6 cellular contexts compared by ENCODE assay signal in the genomic region with DNA sequence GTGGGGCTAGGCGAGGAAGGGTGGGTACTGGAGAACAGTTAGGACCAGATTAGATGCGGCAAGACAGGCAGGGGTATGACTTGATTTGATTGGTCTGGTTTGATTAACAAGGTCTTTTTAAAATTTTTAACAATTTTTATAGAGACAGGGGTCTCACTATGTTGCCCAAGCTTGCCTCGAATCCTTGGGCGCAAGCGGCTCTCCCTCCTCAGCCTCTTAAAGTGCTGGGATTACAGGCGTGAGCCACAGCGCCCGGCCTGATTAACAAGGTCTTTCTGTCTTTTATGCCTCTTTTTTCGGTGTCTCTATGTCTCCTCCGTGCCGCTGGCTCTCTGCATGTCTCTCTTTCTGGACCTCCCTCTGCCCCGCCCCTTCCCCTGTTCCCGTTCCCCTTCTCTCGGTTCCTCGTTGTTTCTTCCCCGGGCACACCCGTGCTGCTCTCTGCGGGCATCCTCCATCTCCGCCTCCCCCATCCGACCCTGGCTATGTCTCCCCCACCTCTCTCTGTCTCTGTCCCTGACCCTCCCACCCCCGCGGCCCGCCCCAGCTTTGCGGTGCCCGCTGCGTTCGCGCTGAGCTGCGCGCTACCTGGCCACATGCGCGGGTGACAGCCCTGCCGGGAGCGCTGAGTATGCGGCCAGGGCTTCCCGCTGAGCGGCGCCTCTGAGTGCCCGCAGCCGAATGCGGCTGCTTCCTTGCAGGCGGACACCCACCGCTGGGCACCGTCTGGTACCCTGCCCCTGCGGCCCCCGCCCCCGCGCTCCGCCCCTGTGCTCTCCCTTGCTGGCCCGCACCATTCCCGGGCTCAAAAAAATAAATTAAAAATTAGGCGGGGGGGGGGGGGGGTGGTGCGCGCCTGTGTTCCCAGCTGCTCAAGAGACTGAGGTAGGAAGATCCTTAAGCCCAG. TPM values are rescaled to one million over a fixed set of nuclear protein-coding genes. Genes with fewer than 3 reads are reported as not detected.
DNase-seq lines count a peak whose midpoint lies in the region; FAIRE-seq and TF ChIP-seq lines count a peak whose summit lies in the region.

No MANE protein-coding gene starts in this region.

- TF ChIP-seq CTCF in AG10803 (conservative IDR thresholded peaks at IDR 0.05; ENCODE audit: low read length) (no peak), keratinocyte (optimal IDR thresholded peaks at IDR 0.05 in 1 of 3, IDR thresholded peaks at IDR 0.05 in 1 of 3, conservative IDR thresholded peaks at IDR 0.05 in 1 of 3; ENCODE audit: extremely low read depth in 1 of 3, insufficient read depth in 2 of 3, low read length in 3 of 3) (peak in 1 of 3 experiments; percentile 26)

- FAIRE-seq in keratinocyte (lab: Jason Lieb, UNC): no peak

- H3K9me1 ChIP-seq in keratinocyte (ENCODE audit: control insufficient read depth, extremely low read depth, insufficient read depth, low read length): no peaks in the 10 kb centered on the region

- H3K4me3 ChIP-seq in AG10803 (ENCODE audit: low read length): peak overlapping the region; percentile 26
- H3K4me3 ChIP-seq in keratinocyte (ENCODE audit: control insufficient read depth in 2 of 3, extremely low read depth in 1 of 3, insufficient read depth in 2 of 3, low read depth in 1 of 3, low read length in 3 of 3): peak overlapping the region in 1 of 3 experiments; percentile 26

- no peak overlapping the region for H2AFZ ChIP-seq in keratinocyte (ENCODE audit: control insufficient read depth, low read length)

- H3K4me3 Mint-ChIP-seq in activated CD4-positive, alpha-beta memory T cell treated with anti-CD3 and anti-CD28 coated beads, Interleukin-2, amount 10 ng/mL, durations not matched to agents 7 days and 5 days: peak overlapping the region; percentile 48

- H3K27ac ChIP-seq in keratinocyte (ENCODE audit: control insufficient read depth, insufficient read depth, low read length): no peak overlapping the region

- DNase-seq in AG10803 (ENCODE audit: low read depth): no peak
- DNase-seq in LHCN-M2 (ENCODE audit: low read depth): peak; percentile 13
- no peak for DNase-seq in activated CD4-positive, alpha-beta memory T cell treated with anti-CD3 and anti-CD28 coated beads, Interleukin-2, amount 10 ng/mL, durations not matched to agents 7 days and 5 days
- no peak for DNase-seq in keratinocyte (ENCODE audit: low read depth, low spot score)
- DNase-seq in cerebellar nuclear complex (lab: John Stamatoyannopoulos, UW): no peak
- DNase-seq in NCI-H1048 (lab: John Stamatoyannopoulos, UW): no peak

- POLR2A ChIA-PET in activated CD4-positive, alpha-beta memory T cell treated with anti-CD3 and anti-CD28 coated beads, Interleukin-2, amount 10 ng/mL, durations not matched to agents 7 days and 5 days (lab: Charles Lee): no interaction called here

- no peak overlapping the region for H3K27ac Mint-ChIP-seq in activated CD4-positive, alpha-beta memory T cell treated with anti-CD3 and anti-CD28 coated beads, Interleukin-2, amount 10 ng/mL, durations not matched to agents 7 days and 5 days

- H3K36me3 ChIP-seq in keratinocyte (ENCODE audit: control insufficient read depth in 2 of 2, extremely low read depth in 1 of 2, insufficient read depth in 2 of 2, low read length in 2 of 2): no peaks in the 10 kb centered on the region

- H3K9me3 Mint-ChIP-seq in activated CD4-positive, alpha-beta memory T cell treated with anti-CD3 and anti-CD28 coated beads, Interleukin-2, amount 10 ng/mL, durations not matched to agents 7 days and 5 days: no peaks in the 10 kb centered on the region

- H3K27me3 Mint-ChIP-seq in activated CD4-positive, alpha-beta memory T cell treated with anti-CD3 and anti-CD28 coated beads, Interleukin-2, amount 10 ng/mL, durations not matched to agents 7 days and 5 days: peaks cover 36% of the 10 kb centered on the region

- H3K36me3 Mint-ChIP-seq in activated CD4-positive, alpha-beta memory T cell treated with anti-CD3 and anti-CD28 coated beads, Interleukin-2, amount 10 ng/mL, durations not matched to agents 7 days and 5 days (ENCODE audit: low read depth): no peaks in the 10 kb centered on the region

- peaks cover 3% of the 10 kb centered on the region for H3K4me1 Mint-ChIP-seq in activated CD4-positive, alpha-beta memory T cell treated with anti-CD3 and anti-CD28 coated beads, Interleukin-2, amount 10 ng/mL, durations not matched to agents 7 days and 5 days

- H3K79me2 ChIP-seq in keratinocyte (ENCODE audit: control insufficient read depth, insufficient read depth, low read length): no peaks in the 10 kb centered on the region

- H3K9me3 ChIP-seq in keratinocyte (ENCODE audit: control insufficient read depth, low read depth, low read length): no peaks in the 10 kb centered on the region

- no peak overlapping the region for H3K9ac ChIP-seq in keratinocyte (ENCODE audit: control insufficient read depth, extremely low read depth, insufficient read depth, low read length)

- H4K20me1 ChIP-seq in keratinocyte (ENCODE audit: control insufficient read depth, extremely low read depth, insufficient read depth, low read length): no peaks in the 10 kb centered on the region

- H3K27me3 ChIP-seq in keratinocyte (ENCODE audit: control insufficient read depth, extremely low read depth, insufficient read depth, low read length): peaks cover 8% of the 10 kb centered on the region

- peak overlapping the region; percentile 25 for H3K4me2 ChIP-seq in keratinocyte (ENCODE audit: control insufficient read depth, extremely low read depth, insufficient read depth, low read depth, low read length)

- dilution Hi-C loops in keratinocyte (cut with MboI; ENCODE audit: extremely low pct_ligation_motif_present, low sequenced_read_pairs): no loop called here

- CTCF ChIA-PET in activated CD4-positive, alpha-beta memory T cell treated with anti-CD3 and anti-CD28 coated beads, Interleukin-2, amount 10 ng/mL, durations not matched to agents 7 days and 5 days (lab: Charles Lee): no interaction called here

- H3K4me1 ChIP-seq in keratinocyte (ENCODE audit: control insufficient read depth, extremely low read depth, insufficient read depth, low read length): no peaks in the 10 kb centered on the region

RNA-seq across cellular contexts. Expression of gene SDHAF1, which starts 8.1 kb away (rescaled TPM):
- 24.7 and 28.6 TPM in 2 replicates for total RNA-seq in LHCN-M2 (2014; rRNA removed)
- 10.8 TPM for polyA plus RNA-seq in LHCN-M2 (2012)
- total RNA-seq in activated CD4-positive, alpha-beta memory T cell treated with anti-CD3 and anti-CD28 coated beads, Interleukin-2, amount 10 ng/mL, durations not matched to agents 7 days and 5 days: 10 to 100 TPM; 17.3 to 18.3 TPM
- polyA plus RNA-seq in keratinocyte: 7.3 to 11.9 TPM (median 8.0 TPM) in 3 replicates
- 3.0 TPM for polyA plus RNA-seq in keratinocyte (2011; ENCODE audit: low read depth)
- 6.0 and 12.4 TPM in 2 replicates for polyA plus RNA-seq in keratinocyte (2011; cell fraction: cytosol; rRNA removed)
- 8.5 TPM in 2 replicates for polyA plus RNA-seq in keratinocyte (2011; cell fraction: nucleus; rRNA removed)
- 8.5 and 12.8 TPM in 2 replicates for polyA plus RNA-seq in keratinocyte (2012; ENCODE audit: low replicate concordance)
- 1.5 to 3.0 TPM (median 2.7 TPM) in 3 replicates for polyA minus RNA-seq in keratinocyte
- 11.5 TPM for polyA minus RNA-seq in keratinocyte (2011; cell fraction: cytosol; rRNA and poly(A)+ RNA removed)
- polyA minus RNA-seq in keratinocyte (2011; cell fraction: nucleus; rRNA and poly(A)+ RNA removed): 2.6 and 2.8 TPM in 2 replicates

RNA-seq across cellular contexts. Expression of gene SYNE4, which starts 21.7 kb away (rescaled TPM):
- 0.23 TPM in 1 of 2 replicates, not detected in the other for total RNA-seq in LHCN-M2 (2014; rRNA removed)
- polyA plus RNA-seq in LHCN-M2 (2012): 0.28 TPM
- total RNA-seq in activated CD4-positive, alpha-beta memory T cell treated with anti-CD3 and anti-CD28 coated beads, Interleukin-2, amount 10 ng/mL, durations not matched to agents 7 days and 5 days: 1 to 10 TPM; 1.6 to 2.5 TPM
- 0.19 to 0.72 TPM (median 0.28 TPM) in 3 replicates for polyA plus RNA-seq in keratinocyte
- 0.39 TPM for polyA plus RNA-seq in keratinocyte (2011; ENCODE audit: low read depth)
- 0.17 TPM in 2 replicates for polyA plus RNA-seq in keratinocyte (2011; cell fraction: cytosol; rRNA removed)
- polyA plus RNA-seq in keratinocyte (2011; cell fraction: nucleus; rRNA removed): 2.3 TPM in 2 replicates
- polyA plus RNA-seq in keratinocyte (2012; ENCODE audit: low replicate concordance): 0.21 and 1.0 TPM in 2 replicates
- polyA minus RNA-seq in keratinocyte: not detected in 3 replicates
- polyA minus RNA-seq in keratinocyte (2011; cell fraction: cytosol; rRNA and poly(A)+ RNA removed): not detected
- 0.32 and 1.4 TPM in 2 replicates for polyA minus RNA-seq in keratinocyte (2011; cell fraction: nucleus; rRNA and poly(A)+ RNA removed)

RNA-seq across cellular contexts. Expression of gene ALKBH6, which starts 27.1 kb away (rescaled TPM):
- total RNA-seq in LHCN-M2 (2014; rRNA removed): 32.6 and 39.6 TPM in 2 replicates
- 32.9 TPM for polyA plus RNA-seq in LHCN-M2 (2012)
- total RNA-seq in activated CD4-positive, alpha-beta memory T cell treated with anti-CD3 and anti-CD28 coated beads, Interleukin-2, amount 10 ng/mL, durations not matched to agents 7 days and 5 days: 10 to 100 TPM; 44.7 to 45.4 TPM
- 27.8 to 37.1 TPM (median 36.7 TPM) in 3 replicates for polyA plus RNA-seq in keratinocyte
- polyA plus RNA-seq in keratinocyte (2011; ENCODE audit: low read depth): 3.5 TPM
- polyA plus RNA-seq in keratinocyte (2011; cell fraction: cytosol; rRNA removed): 15.8 and 26.9 TPM in 2 replicates
- polyA plus RNA-seq in keratinocyte (2011; cell fraction: nucleus; rRNA removed): 87.0 and 90.7 TPM in 2 replicates
- polyA plus RNA-seq in keratinocyte (2012; ENCODE audit: low replicate concordance): 22.5 and 25.9 TPM in 2 replicates
- polyA minus RNA-seq in keratinocyte: 10.6 to 13.3 TPM (median 12.9 TPM) in 3 replicates
- polyA minus RNA-seq in keratinocyte (2011; cell fraction: cytosol; rRNA and poly(A)+ RNA removed): 20.7 TPM
- 8.5 and 15.7 TPM in 2 replicates for polyA minus RNA-seq in keratinocyte (2011; cell fraction: nucleus; rRNA and poly(A)+ RNA removed)

RNA-seq across cellular contexts. Expression of gene CLIP3, which starts 45.8 kb away (rescaled TPM):
- total RNA-seq in LHCN-M2 (2014; rRNA removed): 5.3 and 6.3 TPM in 2 replicates
- polyA plus RNA-seq in LHCN-M2 (2012): 54.5 TPM
- 1 to 10 TPM; 1.7 to 2.2 TPM for total RNA-seq in activated CD4-positive, alpha-beta memory T cell treated with anti-CD3 and anti-CD28 coated beads, Interleukin-2, amount 10 ng/mL, durations not matched to agents 7 days and 5 days
- polyA plus RNA-seq in keratinocyte: 0.38 to 0.76 TPM (median 0.63 TPM) in 3 replicates
- polyA plus RNA-seq in keratinocyte (2011; ENCODE audit: low read depth): 0.49 TPM
- 0.97 and 1.8 TPM in 2 replicates for polyA plus RNA-seq in keratinocyte (2011; cell fraction: cytosol; rRNA removed)
- 1.6 and 2.6 TPM in 2 replicates for polyA plus RNA-seq in keratinocyte (2011; cell fraction: nucleus; rRNA removed)
- 1.5 and 2.9 TPM in 2 replicates for polyA plus RNA-seq in keratinocyte (2012; ENCODE audit: low replicate concordance)
- 1.3 to 5.5 TPM (median 1.8 TPM) in 3 replicates for polyA minus RNA-seq in keratinocyte
- polyA minus RNA-seq in keratinocyte (2011; cell fraction: cytosol; rRNA and poly(A)+ RNA removed): 1.9 TPM
- 2.0 and 2.3 TPM in 2 replicates for polyA minus RNA-seq in keratinocyte (2011; cell fraction: nucleus; rRNA and poly(A)+ RNA removed)

RNA-seq across cellular contexts. Expression of gene LRFN3, which starts 50.7 kb away (rescaled TPM):
- 6.5 and 8.3 TPM in 2 replicates for total RNA-seq in LHCN-M2 (2014; rRNA removed)
- 9.3 TPM for polyA plus RNA-seq in LHCN-M2 (2012)
- total RNA-seq in activated CD4-positive, alpha-beta memory T cell treated with anti-CD3 and anti-CD28 coated beads, Interleukin-2, amount 10 ng/mL, durations not matched to agents 7 days and 5 days: 10 to 100 TPM; 13.5 to 17.0 TPM
- polyA plus RNA-seq in keratinocyte: 0.73 to 6.1 TPM (median 0.90 TPM) in 3 replicates
- 0.60 TPM for polyA plus RNA-seq in keratinocyte (2011; ENCODE audit: low read depth)
- 2.6 and 5.1 TPM in 2 replicates for polyA plus RNA-seq in keratinocyte (2011; cell fraction: cytosol; rRNA removed)
- 3.7 and 6.1 TPM in 2 replicates for polyA plus RNA-seq in keratinocyte (2011; cell fraction: nucleus; rRNA removed)
- 4.7 and 12.0 TPM in 2 replicates for polyA plus RNA-seq in keratinocyte (2012; ENCODE audit: low replicate concordance)
- polyA minus RNA-seq in keratinocyte: 1.0 to 11.5 TPM (median 1.6 TPM) in 3 replicates
- polyA minus RNA-seq in keratinocyte (2011; cell fraction: cytosol; rRNA and poly(A)+ RNA removed): 8.4 TPM
- 3.7 TPM in 2 replicates for polyA minus RNA-seq in keratinocyte (2011; cell fraction: nucleus; rRNA and poly(A)+ RNA removed)
